Comparison of ENCODE assay signal across 9 cellular contexts in genomic region chr1:85578321-85579295, GRCh38. TPM values are rescaled to one million over a fixed set of nuclear protein-coding genes. Genes with fewer than 3 reads are reported as not detected.
DNase-seq lines count a peak whose midpoint lies in the region; ATAC-seq and TF ChIP-seq lines count a peak whose summit lies in the region.
"Had no signal": no experiment of that assay in that cellular context is flagged by ENCODE, and none has a peak within 500 bp of the region (broad histone marks: within the 10 kb centered on the region; RNA-seq: fewer than 3 reads in every experiment).

No MANE protein-coding gene starts in this region.

- no peak for TF ChIP-seq CTCF in left ventricle myocardium inferior (IDR thresholded peaks at IDR 0.05; ENCODE audit: borderline replicate concordance)

- WGBS in mesodermal cell (ENCODE audit: insufficient coverage in 2 of 2), 2 experiments, result 0 to 30% methylated on average over 1 to 4 of the region's 12 CpGs

- H3K27ac ChIP-seq in left ventricle myocardium inferior (replicated peaks), result peak overlapping the region; percentile 99
- H3K27ac ChIP-seq in mesodermal cell (ENCODE audit: low read depth, low read length, severe bottlenecking), result peak overlapping the region; percentile 99
- H3K27ac ChIP-seq: HL-60 had no signal

- H3K4me1 ChIP-seq in left ventricle myocardium inferior (peaks cover 77% of the 10 kb centered on the region), mesodermal cell (ENCODE audit: control insufficient read depth, insufficient read depth, low read length, poor library complexity, severe bottlenecking) (peaks cover 26% of the 10 kb centered on the region)

- ATAC-seq in left ventricle myocardium superior (no peak), GM19397 (IDR thresholded peaks at IDR 0.05; ENCODE audit: unreplicated experiment) (no peak)

- DNase-seq in left ventricle myocardium inferior (no peak), left ventricle myocardium superior (no peak), dedifferentiated amniotic fluid mesenchymal stem cell (ENCODE audit: extremely low spot score) (peak; percentile 98), NCI-H524 treated with DMSO at 0.1 percent for 48 hours (lab: John Stamatoyannopoulos, UW) (no peak), NCI-H1105 treated with DMSO at 0.1 percent for 48 hours (lab: John Stamatoyannopoulos, UW) (no peak)
- DNase-seq in activated naive CD4-positive, alpha-beta T cell treated with anti-CD3 and anti-CD28 coated beads, Interleukin-2, amount 50 U/mL, for 16 hours, result no peak

- H3K27me3 ChIP-seq in left ventricle myocardium inferior (ENCODE audit: low read depth), result no peaks in the 10 kb centered on the region

- H3K36me3 ChIP-seq in left ventricle myocardium inferior (peaks cover 18% of the 10 kb centered on the region), mesodermal cell (ENCODE audit: control insufficient read depth, insufficient read depth, low read length) (peaks cover 47% of the 10 kb centered on the region)

- intact Hi-C loops in left ventricle myocardium inferior (cut with micrococcal nuclease), result no loop called here
- intact Hi-C loops in left ventricle myocardium superior (cut with micrococcal nuclease), result no loop called here

- H3K9me3 ChIP-seq in left ventricle myocardium inferior (replicated peaks) (no peaks in the 10 kb centered on the region), mesodermal cell (ENCODE audit: control insufficient read depth, low read length) (no peaks in the 10 kb centered on the region)

- H3K4me3 ChIP-seq in left ventricle myocardium inferior (peak overlapping the region; percentile 84), mesodermal cell (ENCODE audit: extremely low read depth, insufficient read depth, low read length, poor library complexity, severe bottlenecking) (peak overlapping the region; percentile 91)

RNA-seq across cellular contexts. Expression of gene CCN1, which starts 2.0 kb away (rescaled TPM):
- total RNA-seq in left ventricle myocardium inferior (38.7 TPM), left ventricle myocardium superior (32.6 TPM)
- polyA plus RNA-seq in mesodermal cell (2013, experiment 1 of 2), result 311 TPM
- 252 TPM for polyA plus RNA-seq in mesodermal cell (2013, experiment 2 of 2)
